8 cellular contexts compared by ENCODE assay signal in genomic region chr10:79022565-79023488, GRCh38. TPM values are rescaled to one million over a fixed set of nuclear protein-coding genes. Genes with fewer than 3 reads are reported as not detected.
DNase-seq lines count a peak whose midpoint lies in the region; ATAC-seq lines count a peak whose summit lies in the region.

No MANE protein-coding gene starts in this region.

- peaks cover 25% of the 10 kb centered on the region for H3K4me1 Mint-ChIP-seq in activated T-cell treated with anti-CD3 and anti-CD28 coated beads, Interleukin-2, amount 50 U/mL, for 72 hours (ENCODE audit: low read depth)
- peaks cover 15% of the 10 kb centered on the region for H3K4me1 Mint-ChIP-seq in activated T-helper 1 cell treated with anti-CD3 and anti-CD28 coated beads, Interleukin-12 subunit alpha, Interleukin-12 subunit beta, Interleukin-2, Interleukin-4 antibody, amounts not matched to agents 30 ng/mL and 10 ng/mL and 1 ng/mL, durations not matched to agents 14 hours and 24 hours and 36 hours (ENCODE audit: low read depth)

- no peak for ATAC-seq in activated T-cell treated with anti-CD3 and anti-CD28 coated beads, Interleukin-2, amount 50 U/mL, for 72 hours (replicated peaks in 1 of 2)

- no peak overlapping the region for H3K27ac Mint-ChIP-seq in activated T-cell treated with anti-CD3 and anti-CD28 coated beads, Interleukin-2, amount 50 U/mL, for 72 hours
- H3K27ac Mint-ChIP-seq in activated T-helper 1 cell treated with anti-CD3 and anti-CD28 coated beads, Interleukin-12 subunit alpha, Interleukin-12 subunit beta, Interleukin-2, Interleukin-4 antibody, amounts not matched to agents 30 ng/mL and 10 ng/mL and 1 ng/mL, durations not matched to agents 14 hours and 24 hours and 36 hours, result peak overlapping the region; percentile 37

- DNase-seq in activated T-cell treated with anti-CD3 and anti-CD28 coated beads, Interleukin-2, amount 50 U/mL, for 72 hours, result no peak
- DNase-seq in activated T-cell treated with anti-CD3 and anti-CD28 coated beads, Interleukin-2, amount 50 U/mL, for 48 hours, result no peak
- peak; percentile 50 for DNase-seq in HT1080 (ENCODE audit: low read depth)
- no peak for DNase-seq in activated T-helper 1 cell treated with anti-CD3 and anti-CD28 coated beads, Interleukin-12 subunit alpha, Interleukin-12 subunit beta, Interleukin-2, Interleukin-4 antibody, amounts not matched to agents 30 ng/mL and 10 ng/mL and 1 ng/mL, durations not matched to agents 14 hours and 24 hours and 36 hours (ENCODE audit: low spot score)
- peak; percentile 60 to 70 for DNase-seq in lung microvascular endothelial cell (ENCODE audit: low read depth in 2 of 2)
- no peak for DNase-seq in inferior parietal cortex (ENCODE audit: extremely low spot score)
- no peak for DNase-seq in MV-4-11 (lab: John Stamatoyannopoulos, UW)
- DNase-seq in amniotic stem cell (lab: John Stamatoyannopoulos, UW), result no peak

- H3K9me3 Mint-ChIP-seq in activated T-cell treated with anti-CD3 and anti-CD28 coated beads, Interleukin-2, amount 50 U/mL, for 72 hours, result no peaks in the 10 kb centered on the region
- no peaks in the 10 kb centered on the region for H3K9me3 Mint-ChIP-seq in activated T-helper 1 cell treated with anti-CD3 and anti-CD28 coated beads, Interleukin-12 subunit alpha, Interleukin-12 subunit beta, Interleukin-2, Interleukin-4 antibody, amounts not matched to agents 30 ng/mL and 10 ng/mL and 1 ng/mL, durations not matched to agents 14 hours and 24 hours and 36 hours

- H3K4me3 Mint-ChIP-seq in activated T-cell treated with anti-CD3 and anti-CD28 coated beads, Interleukin-2, amount 50 U/mL, for 72 hours, result peak overlapping the region; percentile 21 to 51
- peak overlapping the region; percentile 43 for H3K4me3 Mint-ChIP-seq in activated T-helper 1 cell treated with anti-CD3 and anti-CD28 coated beads, Interleukin-12 subunit alpha, Interleukin-12 subunit beta, Interleukin-2, Interleukin-4 antibody, amounts not matched to agents 30 ng/mL and 10 ng/mL and 1 ng/mL, durations not matched to agents 14 hours and 24 hours and 36 hours

- intact Hi-C loops in activated T-helper 1 cell treated with anti-CD3 and anti-CD28 coated beads, Interleukin-12 subunit alpha, Interleukin-12 subunit beta, Interleukin-2, Interleukin-4 antibody, amounts not matched to agents 30 ng/mL and 10 ng/mL and 1 ng/mL, durations not matched to agents 14 hours and 24 hours and 36 hours (cut with micrococcal nuclease), result no loop called here

- H3K36me3 Mint-ChIP-seq in activated T-cell treated with anti-CD3 and anti-CD28 coated beads, Interleukin-2, amount 50 U/mL, for 72 hours (ENCODE audit: insufficient read depth in 2 of 2), result no peaks in the 10 kb centered on the region
- no peaks in the 10 kb centered on the region for H3K36me3 Mint-ChIP-seq in activated T-helper 1 cell treated with anti-CD3 and anti-CD28 coated beads, Interleukin-12 subunit alpha, Interleukin-12 subunit beta, Interleukin-2, Interleukin-4 antibody, amounts not matched to agents 30 ng/mL and 10 ng/mL and 1 ng/mL, durations not matched to agents 14 hours and 24 hours and 36 hours (ENCODE audit: low read depth)

- no peaks in the 10 kb centered on the region for H3K27me3 Mint-ChIP-seq in activated T-cell treated with anti-CD3 and anti-CD28 coated beads, Interleukin-2, amount 50 U/mL, for 72 hours (ENCODE audit: low read depth)
- no peaks in the 10 kb centered on the region for H3K27me3 Mint-ChIP-seq in activated T-helper 1 cell treated with anti-CD3 and anti-CD28 coated beads, Interleukin-12 subunit alpha, Interleukin-12 subunit beta, Interleukin-2, Interleukin-4 antibody, amounts not matched to agents 30 ng/mL and 10 ng/mL and 1 ng/mL, durations not matched to agents 14 hours and 24 hours and 36 hours (ENCODE audit: insufficient read depth)

RNA-seq across cellular contexts. Expression of gene ZMIZ1, which starts 45.9 kb away (rescaled TPM):
- total RNA-seq in activated T-cell treated with anti-CD3 and anti-CD28 coated beads, Interleukin-2, amount 50 U/mL, for 72 hours, result 10 to 100 TPM; 30.6 to 37.8 TPM
- 17.7 and 22.8 TPM in 2 replicates for total RNA-seq in HT1080 (2014; rRNA removed; shearing (Covaris generic))
- 41.3 and 46.3 TPM in 2 replicates for polyA plus RNA-seq in HT1080 (2015; cell fraction: cytosol; rRNA removed)
- 65.3 and 69.6 TPM in 2 replicates for polyA plus RNA-seq in HT1080 (2015; cell fraction: nucleus; rRNA removed)
- total RNA-seq in activated T-helper 1 cell treated with anti-CD3 and anti-CD28 coated beads, Interleukin-12 subunit alpha, Interleukin-12 subunit beta, Interleukin-2, Interleukin-4 antibody, amounts not matched to agents 30 ng/mL and 10 ng/mL and 1 ng/mL, durations not matched to agents 14 hours and 24 hours and 36 hours, result 67.6 and 67.8 TPM in 2 replicates
- total RNA-seq in lung microvascular endothelial cell, result 9.4 and 14.7 TPM in 2 replicates

Comparison
In these comparisons a context has a peak if more than half of its experiments do, and no peak if none do; other contexts are left out.
1. DNase-seq: peak in HT1080 (single experiment) and lung microvascular endothelial cell (2 of 2); none in activated T-cell treated with anti-CD3 and anti-CD28 coated beads, Interleukin-2, amount 50 U/mL, for 72 hours (0 of 2), activated T-cell treated with anti-CD3 and anti-CD28 coated beads, Interleukin-2, amount 50 U/mL, for 48 hours (0 of 2), activated T-helper 1 cell treated with anti-CD3 and anti-CD28 coated beads, Interleukin-12 subunit alpha, Interleukin-12 subunit beta, Interleukin-2, Interleukin-4 antibody, amounts not matched to agents 30 ng/mL and 10 ng/mL and 1 ng/mL, durations not matched to agents 14 hours and 24 hours and 36 hours (single experiment), inferior parietal cortex (single experiment), MV-4-11 (single experiment) and amniotic stem cell (single experiment).